Comparison of ENCODE assay signal across 8 cellular contexts in the genomic region with DNA sequence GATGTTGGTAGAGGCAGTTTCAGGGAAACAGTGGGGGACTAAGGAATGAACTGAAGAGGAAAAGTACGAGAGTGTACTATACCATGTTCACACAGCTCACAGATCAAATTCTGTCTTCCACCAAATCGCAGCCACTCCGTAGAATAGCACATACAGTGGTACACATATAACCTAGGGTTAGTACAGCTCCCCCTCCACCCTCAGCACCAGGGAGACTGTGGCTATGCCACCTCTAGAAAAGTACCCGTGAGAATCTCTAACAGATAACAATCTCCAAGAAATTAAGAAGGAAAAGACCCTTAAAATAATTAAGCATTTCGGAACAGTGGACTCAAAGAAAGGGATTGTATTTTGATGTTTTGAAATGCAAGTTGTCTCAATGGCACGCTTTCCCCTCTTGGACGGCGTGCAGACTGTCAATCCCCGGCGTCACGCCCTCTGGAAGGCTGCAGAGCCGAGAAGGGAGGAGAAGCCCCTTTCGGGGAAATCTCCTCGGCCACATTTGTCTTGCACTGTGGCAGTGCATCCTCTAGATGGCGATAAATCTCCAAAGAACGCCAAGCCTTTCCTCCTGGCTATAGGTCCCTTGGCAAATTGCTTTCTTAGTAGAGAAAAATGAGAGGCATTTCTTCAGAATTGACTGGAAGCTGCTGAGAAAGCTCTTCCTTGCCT.
A peak's percentile ranks its signal among the peaks of the same experiment; 100 is the strongest.
DNase-seq lines count a peak whose midpoint lies in the region; FAIRE-seq and TF ChIP-seq lines count a peak whose summit lies in the region.

No MANE protein-coding gene starts in this region.

- no peaks in the 10 kb centered on the region for H3F3A ChIP-seq in SU-DHL-6 (ENCODE audit: insufficient read depth)

- DNase-seq in NCI-H526 (lab: John Stamatoyannopoulos, UW): peak; percentile 6 to 59
- DNase-seq in NCI-H526 treated with DMSO at 0.1 percent for 48 hours (lab: John Stamatoyannopoulos, UW): no peak
- peak; percentile 69 for DNase-seq in H7
- peak; percentile 50 for DNase-seq in KG1 (lab: John Stamatoyannopoulos, UW)
- peak; percentile 78 for DNase-seq in astrocyte of the hippocampus (ENCODE audit: low read depth, low spot score)
- DNase-seq in small intestine: peak; percentile 41

- H3K9me3 ChIP-seq in SU-DHL-6 (ENCODE audit: insufficient read depth, low read length): no peaks in the 10 kb centered on the region
- H3K9me3 ChIP-seq in iPS-15b (ENCODE audit: control insufficient read depth, insufficient read depth, low read length): no peaks in the 10 kb centered on the region
- H3K9me3 ChIP-seq in small intestine (ENCODE audit: control insufficient read depth, low read depth): no peaks in the 10 kb centered on the region

- peaks cover 4% of the 10 kb centered on the region for H3K4me1 ChIP-seq in iPS-15b (ENCODE audit: control insufficient read depth, insufficient read depth, low read length)
- H3K4me1 ChIP-seq in small intestine (ENCODE audit: control insufficient read depth in 2 of 2, insufficient read depth in 1 of 2, low read depth in 1 of 2, low read length in 1 of 2): no peaks in the 10 kb centered on the region

- H3K27me3 ChIP-seq in H7 (ENCODE audit: control insufficient read depth, insufficient read depth, low read length) (no peaks in the 10 kb centered on the region), SU-DHL-6 (ENCODE audit: low read length) (no peaks in the 10 kb centered on the region), iPS-15b (ENCODE audit: control insufficient read depth, insufficient read depth, low read length) (peaks cover 5% of the 10 kb centered on the region), small intestine (ENCODE audit: control insufficient read depth in 2 of 2, insufficient read depth in 2 of 2, low read length in 2 of 2) (no peaks in the 10 kb centered on the region)

- peak; percentile 63 for TF ChIP-seq CTCF in SU-DHL-6 (IDR thresholded peaks at IDR 0.05; ENCODE audit: insufficient read depth, low read length, poor library complexity, severe bottlenecking)

- no peaks in the 10 kb centered on the region for H3K79me2 ChIP-seq in SU-DHL-6 (ENCODE audit: insufficient read depth, low read length)

- FAIRE-seq in small intestine (lab: Jason Lieb, UNC): no peak

- H3K4me3 ChIP-seq in H7 (ENCODE audit: insufficient read depth, low read depth, low read length) (peak overlapping the region; percentile 6; the same call in 1 of the 2 replicates), SU-DHL-6 (ENCODE audit: insufficient read depth, low read length, poor library complexity, severe bottlenecking) (no peak overlapping the region), iPS-15b (ENCODE audit: low read depth, low read length) (peak overlapping the region; percentile 56), small intestine (ENCODE audit: low read depth in 1 of 2, low read length in 2 of 2) (no peak overlapping the region)

- no peaks in the 10 kb centered on the region for H3K36me3 ChIP-seq in H7 (replicated peaks; ENCODE audit: control insufficient read depth, insufficient read depth, low read length)
- no peaks in the 10 kb centered on the region for H3K36me3 ChIP-seq in SU-DHL-6 (ENCODE audit: low read length)
- H3K36me3 ChIP-seq in iPS-15b (ENCODE audit: control insufficient read depth, insufficient read depth, low read length): no peaks in the 10 kb centered on the region
- H3K36me3 ChIP-seq in small intestine (ENCODE audit: control insufficient read depth in 2 of 2, insufficient read depth in 2 of 2, low read length in 2 of 2): no peaks in the 10 kb centered on the region

- H3K9me2 ChIP-seq in SU-DHL-6 (replicated peaks; ENCODE audit: insufficient read depth, low read length): no peaks in the 10 kb centered on the region

- no peak overlapping the region for H3K4me2 ChIP-seq in SU-DHL-6 (ENCODE audit: low read depth, low read length, poor library complexity, severe bottlenecking)

- H2AFZ ChIP-seq in SU-DHL-6 (ENCODE audit: low read depth, low read length, severe bottlenecking): no peak overlapping the region

- H3K27ac ChIP-seq in SU-DHL-6 (ENCODE audit: low read depth, low read length) (no peak overlapping the region), small intestine (ENCODE audit: low read depth in 1 of 2, low read length in 1 of 2) (no peak overlapping the region)

- H4K20me1 ChIP-seq in SU-DHL-6 (ENCODE audit: low read depth, low read length): no peaks in the 10 kb centered on the region

- H3K9ac ChIP-seq in SU-DHL-6 (ENCODE audit: low read length): no peak overlapping the region
- no peak overlapping the region for H3K9ac ChIP-seq in iPS-15b (ENCODE audit: low read depth, low read length)

- 6 to 10% (median 6%) methylated on average over 15 to 16 of the region's 16 CpGs for WGBS in small intestine, 3 donors

Comparison
In these comparisons a context has a peak if more than half of its experiments do, and no peak if none do; other contexts are left out.
1. H3K4me3 ChIP-seq: peak in H7 (single experiment) and iPS-15b (single experiment); none in SU-DHL-6 (single experiment) and small intestine (0 of 2).